In the genomic region with DNA sequence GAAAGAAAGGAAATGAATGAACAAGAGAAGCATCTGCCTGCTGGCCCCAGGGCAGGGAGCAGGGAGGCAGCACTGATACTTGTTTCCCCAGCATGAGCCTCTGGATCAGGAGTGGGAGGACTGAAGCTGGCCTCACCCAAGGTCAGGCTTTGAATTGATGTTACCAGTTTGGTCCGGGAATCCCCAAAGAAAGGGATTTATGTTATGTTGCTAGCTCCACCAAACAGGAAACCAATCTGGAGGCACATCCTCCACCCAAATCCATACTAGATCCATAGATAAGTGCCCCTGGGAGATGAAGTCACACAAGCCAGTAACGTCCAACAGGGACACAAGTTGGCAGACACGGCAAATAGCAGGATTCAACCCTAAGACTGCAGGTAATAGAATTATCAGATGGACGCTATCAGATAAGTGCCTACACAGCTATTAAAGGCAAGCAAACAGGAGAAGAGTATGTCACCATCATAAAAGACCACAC, we compare ENCODE assay signal across 23 cellular contexts.
DNase-seq lines count a peak whose midpoint lies in the region; ATAC-seq, FAIRE-seq and TF ChIP-seq lines count a peak whose summit lies in the region.
"Had no signal": no experiment of that assay in that cellular context is flagged by ENCODE, and none has a peak within 500 bp of the region (broad histone marks: within the 10 kb centered on the region; RNA-seq: fewer than 3 reads in every experiment).

No MANE protein-coding gene starts in this region.

- H3K4me3 ChIP-seq in GM23248 (no peak overlapping the region), fibroblast of the aortic adventitia (ENCODE audit: low read depth, low read length) (no peak overlapping the region), sigmoid colon (no peak overlapping the region), pancreas (no peak overlapping the region)
- H3K4me3 ChIP-seq: esophagus muscularis mucosa, GM12878, heart left ventricle, lung had no signal

- H3K9me3 ChIP-seq in GM23248 (ENCODE audit: low read depth) (no peaks in the 10 kb centered on the region), sigmoid colon (no peaks in the 10 kb centered on the region), pancreas (no peaks in the 10 kb centered on the region)
- H3K9me3 ChIP-seq: esophagus muscularis mucosa, heart left ventricle had no signal

- intact Hi-C loops in sigmoid colon (cut with DNase I), result no loop called here
- intact Hi-C loops in pancreas (cut with DNase I), result no loop called here

- no peak overlapping the region for H3K4me2 ChIP-seq in GM23248 (ENCODE audit: unreplicated experiment)

- no peak for TF ChIP-seq POLR2A in sigmoid colon (IDR thresholded peaks at IDR 0.05)

- ATAC-seq in HG03442 (IDR thresholded peaks at IDR 0.05; ENCODE audit: unreplicated experiment), result no peak
- no peak for ATAC-seq in pancreas
- ATAC-seq: GM12878; heart left ventricle; naive thymus-derived CD4-positive, alpha-beta T cell; Right ventricle myocardium inferior; stimulated activated naive CD8-positive, alpha-beta T cell treated with anti-CD3 and anti-CD28 coated beads, Interleukin-15, amount 100 ng/mL, for 72 hours had no signal

- 0 out of 2 replicates have a peak, but pooled peaks cover 3% of the 10 kb centered on the region for H3K79me2 ChIP-seq in GM23248 (ENCODE audit: insufficient read depth)

- H3F3A ChIP-seq in GM23248 (ENCODE audit: insufficient read depth), result peaks cover 30% of the 10 kb centered on the region

- no peak for TF ChIP-seq EP300 in sigmoid colon (IDR thresholded peaks at IDR 0.05)

- no peaks in the 10 kb centered on the region for H3K27me3 ChIP-seq in GM23248 (replicated peaks; ENCODE audit: insufficient read depth)
- no peaks in the 10 kb centered on the region for H3K27me3 ChIP-seq in sigmoid colon
- no peaks in the 10 kb centered on the region for H3K27me3 ChIP-seq in pancreas
- H3K27me3 ChIP-seq: esophagus muscularis mucosa, heart left ventricle had no signal

- H3K9me2 ChIP-seq in GM23248 (ENCODE audit: insufficient read depth), result no peaks in the 10 kb centered on the region

- no peak overlapping the region for H2AFZ ChIP-seq in GM23248

- H3K9ac ChIP-seq in GM23248, result 0 out of 2 replicates have a peak overlapping the region, but pooled peaks have one; percentile 5

- TF ChIP-seq CTCF in fibroblast of the aortic adventitia (IDR thresholded peaks at IDR 0.05; ENCODE audit: insufficient read depth, low read length), result no peak
- TF ChIP-seq CTCF in sigmoid colon (IDR thresholded peaks at IDR 0.05), result no peak
- TF ChIP-seq CTCF in pancreas (IDR thresholded peaks at IDR 0.05), result no peak

- 61 to 69% methylated on average over 4 of the region's 4 CpGs for WGBS in GM23248 (ENCODE audit: low coverage in 1 of 2, low lambda C conversion rate in 2 of 2, missing lambda C conversion rate in 2 of 2), 2 experiments
- 80 to 87% methylated on average over 4 of the region's 4 CpGs for WGBS in sigmoid colon, 2 donors
- 86 to 89% methylated on average over 4 of the region's 4 CpGs for WGBS in pancreas, 2 donors

- in situ Hi-C loops in GM23248 (cut with MboI), result no loop called here

- H4K20me1 ChIP-seq in GM23248 (ENCODE audit: insufficient read depth), result no peaks in the 10 kb centered on the region

- H3K36me3 ChIP-seq in GM23248 (ENCODE audit: low read depth) (peaks cover 26% of the 10 kb centered on the region), sigmoid colon (peaks cover 5 to 34% (median 16%) of the 10 kb centered on the region in 4 donors), pancreas (no peaks in the 10 kb centered on the region)

- no peak for FAIRE-seq in pancreas (lab: Jason Lieb, UNC)
- FAIRE-seq: GM12878 had no signal

- H3K4me1 ChIP-seq in GM23248 (ENCODE audit: insufficient read depth) (peaks cover 31% of the 10 kb centered on the region), sigmoid colon (peaks cover 0 to 44% (median 28%) of the 10 kb centered on the region in 4 donors), pancreas (peaks cover 0 to 16% (median 5%) of the 10 kb centered on the region in 3 donors)

- H3K27ac ChIP-seq in GM23248 (peak overlapping the region; percentile 31), sigmoid colon (peak overlapping the region in 3 of 4 donors; percentile 36 to 93 (median 80)), pancreas (no peak overlapping the region)
- H3K27ac ChIP-seq: esophagus muscularis mucosa, heart left ventricle had no signal

- DNase-seq in GM23248 (peak; percentile 50), SK-N-DZ (ENCODE audit: low spot score) (peak; percentile 78), fibroblast of the aortic adventitia (ENCODE audit: low read depth) (peak; percentile 35), sigmoid colon (no peak), DMS53 (lab: John Stamatoyannopoulos, UW) (no peak), pancreas (no peak), T1000 (lab: John Stamatoyannopoulos, UW) (no peak)
- DNase-seq: activated gamma-delta T cell treated with Interleukin-2 at 50 U/mL for 16 hours; caudate nucleus; heart left ventricle; immature natural killer cell; KG1; naive thymus-derived CD4-positive, alpha-beta T cell; NCI-H2029 treated with DMSO at 0.1 percent for 48 hours; NCI-H510A treated with DMSO at 0.1 percent for 48 hours; posterior cingulate gyrus; stimulated activated naive CD8-positive, alpha-beta T cell treated with anti-CD3 and anti-CD28 coated beads, Interleukin-15, amount 100 ng/mL, for 72 hours; T-helper 1 cell had no signal

Comparison
In these comparisons a context has a peak if more than half of its experiments do, and no peak if none do; other contexts are left out.
1. DNase-seq: peak in GM23248 (single experiment), SK-N-DZ (single experiment) and fibroblast of the aortic adventitia (single experiment); none in sigmoid colon (single experiment), DMS53 (single experiment), pancreas (0 of 6) and T1000 (single experiment).
2. H3K27ac ChIP-seq: peak in GM23248 (single experiment) and sigmoid colon (3 of 4); none in pancreas (0 of 4).